ENCODE assay signal across 19 cellular contexts in genomic region chrX:151815461-151815860, GRCh38.
DNase-seq lines count a peak whose midpoint lies in the region; ATAC-seq and TF ChIP-seq lines count a peak whose summit lies in the region.
"Had no signal": no experiment of that assay in that cellular context is flagged by ENCODE, and none has a peak within 500 bp of the region (broad histone marks: within the 10 kb centered on the region; RNA-seq: fewer than 3 reads in every experiment).

No MANE protein-coding gene starts in this region.

- in situ Hi-C loops in G401 (cut with HindIII; ENCODE audit: low sequenced_read_pairs), result no loop called here

- intact Hi-C loops in posterior cingulate gyrus (cut with DNase I), result no loop called here

- ATAC-seq in HG03159 (IDR thresholded peaks at IDR 0.05; ENCODE audit: unreplicated experiment) (no peak), GM19452 (IDR thresholded peaks at IDR 0.05; ENCODE audit: unreplicated experiment) (no peak), GM19328 (IDR thresholded peaks at IDR 0.05; ENCODE audit: unreplicated experiment) (no peak)
- ATAC-seq: GM12878, HepG2, PC-3 had no signal

- DNase-seq in AG04449 (ENCODE audit: low read depth, low spot score) (peak; percentile 7), G401 (ENCODE audit: low spot score) (peak; percentile 0), astrocyte of the hippocampus (ENCODE audit: low read depth, low spot score) (peak; percentile 62), fibroblast of peridontal ligament (ENCODE audit: extremely low read depth) (peak; percentile 50), posterior cingulate gyrus (no peak)
- DNase-seq: DND-41, GDM1, KBM-7, NCI-H1417 treated with DMSO at 0.1 percent for 48 hours, NCI-H187 treated with DMSO at 0.1 percent for 48 hours, NCI-H2227 treated with DMSO at 0.1 percent for 48 hours, NCI-H510A treated with DMSO at 0.1 percent for 48 hours, NCI-H774, PC-3 had no signal

- POLR2A ChIA-PET in AG04449 (lab: Yijun Ruan, JAX), result no interaction called here

- no peak overlapping the region for H3K4me3 ChIP-seq in AG04449 (ENCODE audit: low read depth, low read length)
- H3K4me3 ChIP-seq: GM12878 had no signal

- no peak for TF ChIP-seq CTCF in AG04449 (IDR thresholded peaks at IDR 0.05; ENCODE audit: insufficient read depth, low read length, missing control alignments)

- CTCF ChIA-PET in AG04449 (lab: Yijun Ruan, JAX), result no interaction called here

Comparison
In these comparisons a context has a peak if more than half of its experiments do, and no peak if none do; other contexts are left out.
1. DNase-seq: peak in AG04449 (single experiment), G401 (single experiment), astrocyte of the hippocampus (single experiment) and fibroblast of peridontal ligament (single experiment); none in posterior cingulate gyrus (0 of 10).